ENCODE assay signal across 8 cellular contexts in the genomic region with DNA sequence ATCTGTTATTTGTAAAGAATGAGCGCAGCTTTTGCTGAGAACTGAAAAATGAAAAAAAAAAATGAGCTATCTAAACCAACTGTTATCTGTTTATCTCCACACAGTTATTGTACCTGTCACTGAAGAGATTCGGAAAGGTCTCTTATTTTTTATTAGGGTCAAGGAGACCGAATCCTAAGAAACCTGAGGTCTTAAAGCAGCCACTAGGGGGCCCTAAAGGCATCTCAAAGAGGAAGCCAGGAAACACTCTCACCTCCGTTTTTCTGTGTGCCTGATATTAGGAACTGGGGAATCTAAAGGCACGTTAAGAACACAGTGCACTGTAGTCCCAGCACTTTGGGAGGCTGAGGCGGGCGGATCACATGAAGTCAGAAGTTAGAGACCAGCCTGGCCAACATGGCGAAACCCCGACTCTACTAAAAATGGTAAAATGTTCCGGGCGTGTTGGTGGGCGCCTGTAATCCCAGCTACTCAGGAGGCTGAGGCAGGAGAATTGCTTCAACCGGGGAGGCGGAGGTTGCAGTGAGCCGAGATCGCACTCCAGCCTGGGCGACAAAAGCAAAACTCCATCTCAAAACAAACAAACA. TPM values are rescaled to one million over a fixed set of nuclear protein-coding genes. Genes with fewer than 3 reads are reported as not detected.
DNase-seq lines count a peak whose midpoint lies in the region; ATAC-seq and TF ChIP-seq lines count a peak whose summit lies in the region.

No MANE protein-coding gene starts in this region.

- H3K36me3 ChIP-seq in muscle layer of colon (ENCODE audit: insufficient read depth, low read length), result no peaks in the 10 kb centered on the region

- peaks cover 22% of the 10 kb centered on the region for H3K4me1 ChIP-seq in muscle layer of colon (ENCODE audit: insufficient read depth, low read length)

- TF ChIP-seq CTCF in epithelial cell of proximal tubule (conservative IDR thresholded peaks at IDR 0.05; ENCODE audit: low read depth, low read length), result peak; percentile 89

- DNase-seq in activated T-cell treated with anti-CD3 and anti-CD28 coated beads, Interleukin-2, amount 50 U/mL, for 48 hours, result peak; percentile 22 to 27
- DNase-seq in activated T-cell treated with anti-CD3 and anti-CD28 coated beads for 4 hours (no peak), M059J (ENCODE audit: low read depth) (peak; percentile 59), SHP77 (lab: John Stamatoyannopoulos, UW) (peak; percentile 76 to 82), epithelial cell of proximal tubule (ENCODE audit: low read depth) (no peak), posterior vena cava (ENCODE audit: low spot score) (no peak)

- peak overlapping the region; percentile 77 for H3K27ac ChIP-seq in muscle layer of colon (ENCODE audit: low read depth, low read length)

- H3K9me3 ChIP-seq in muscle layer of colon (ENCODE audit: low read length), result no peaks in the 10 kb centered on the region

- no peak overlapping the region for H3K4me3 ChIP-seq in epithelial cell of proximal tubule (ENCODE audit: low read depth, low read length)
- H3K4me3 ChIP-seq in muscle layer of colon (ENCODE audit: low read depth in 1 of 2, low read length in 2 of 2), result peak overlapping the region in 1 of 2 donors; percentile 70

- intact Hi-C loops in posterior vena cava (cut with DNase I), result loop anchor here in 1 of 2 donors (5.0 to 10.0 kb wide), 2 partner anchors 181 to 406 kb away; no protein-coding TSS in a partner anchor

- H3K9ac ChIP-seq in muscle layer of colon (ENCODE audit: low read length), result no peak overlapping the region

- H3K27me3 ChIP-seq in muscle layer of colon (ENCODE audit: control insufficient read depth in 1 of 2, insufficient read depth in 2 of 2, low read length in 2 of 2), result no peaks in the 10 kb centered on the region

- ATAC-seq in GM21360 (IDR thresholded peaks at IDR 0.05; ENCODE audit: unreplicated experiment), result no peak

RNA-seq across cellular contexts. Expression of gene LARGE1, which starts 3.5 kb away (rescaled TPM):
- 1.2 and 3.4 TPM in 2 replicates for total RNA-seq in M059J (2014; rRNA removed; shearing (Covaris generic))
- 8.9 and 18.3 TPM in 2 replicates for total RNA-seq in epithelial cell of proximal tubule
- total RNA-seq in posterior vena cava, result 10 to 100 TPM; 48.7 to 94.4 TPM

Comparison
In these comparisons a context has a peak if more than half of its experiments do, and no peak if none do; other contexts are left out.
1. DNase-seq: peak in activated T-cell treated with anti-CD3 and anti-CD28 coated beads, Interleukin-2, amount 50 U/mL, for 48 hours (2 of 2), M059J (single experiment) and SHP77 (2 of 2); none in activated T-cell treated with anti-CD3 and anti-CD28 coated beads for 4 hours (single experiment), epithelial cell of proximal tubule (single experiment) and posterior vena cava (single experiment).